ENCODE assay signal across 11 cellular contexts in genomic region chr4:39933689-39934590, GRCh38. TPM values are rescaled to one million over a fixed set of nuclear protein-coding genes. Genes with fewer than 3 reads are reported as not detected.
DNase-seq lines count a peak whose midpoint lies in the region; ATAC-seq lines count a peak whose summit lies in the region.
"Had no signal": no experiment of that assay in that cellular context is flagged by ENCODE, and none has a peak within 500 bp of the region (broad histone marks: within the 10 kb centered on the region; RNA-seq: fewer than 3 reads in every experiment).

No MANE protein-coding gene starts in this region.

- CTCF ChIA-PET in activated CD8-positive, alpha-beta memory T cell treated with anti-CD3 and anti-CD28 coated beads, Interleukin-2, amount 10 ng/mL, durations not matched to agents 7 days and 5 days (lab: Charles Lee): interaction anchor here (1.0 to 1.4 kb wide), 4 partner anchors 12 to 44 kb away, joined by 3 to 4 read pairs (median 4); partner anchors contain the start of gene PDS5A
- CTCF ChIA-PET in activated CD4-positive, alpha-beta memory T cell treated with anti-CD3 and anti-CD28 coated beads, Interleukin-2, amount 10 ng/mL, durations not matched to agents 7 days and 5 days (lab: Charles Lee): interaction anchor here (0.6 kb wide), 1 partner anchor 927 kb away, joined by 4 read pairs; no protein-coding TSS in a partner anchor

- H3K36me3 Mint-ChIP-seq in activated CD8-positive, alpha-beta memory T cell treated with anti-CD3 and anti-CD28 coated beads, Interleukin-2, amount 10 ng/mL, durations not matched to agents 7 days and 5 days: peaks cover 28% of the 10 kb centered on the region
- H3K36me3 Mint-ChIP-seq in activated CD4-positive, alpha-beta memory T cell treated with anti-CD3 and anti-CD28 coated beads, Interleukin-2, amount 10 ng/mL, durations not matched to agents 7 days and 5 days (ENCODE audit: low read depth): peaks cover 28% of the 10 kb centered on the region
- peaks cover 17% of the 10 kb centered on the region for H3K36me3 Mint-ChIP-seq in stimulated activated effector memory CD8-positive, alpha-beta T cell treated with anti-CD3 and anti-CD28 coated beads, Interleukin-12 subunit alpha, Interleukin-12 subunit beta, amount 100 ng/mL, for 72 hours

- intact Hi-C loops in left cardiac atrium (cut with DNase I): no loop called here
- intact Hi-C loops in left colon (cut with DNase I, micrococcal nuclease): no loop called here

- H3K4me3 Mint-ChIP-seq in activated CD8-positive, alpha-beta memory T cell treated with anti-CD3 and anti-CD28 coated beads, Interleukin-2, amount 10 ng/mL, durations not matched to agents 7 days and 5 days: peak overlapping the region; percentile 64
- H3K4me3 Mint-ChIP-seq in activated CD4-positive, alpha-beta memory T cell treated with anti-CD3 and anti-CD28 coated beads, Interleukin-2, amount 10 ng/mL, durations not matched to agents 7 days and 5 days: peak overlapping the region; percentile 53
- peak overlapping the region; percentile 52 for H3K4me3 Mint-ChIP-seq in stimulated activated effector memory CD8-positive, alpha-beta T cell treated with anti-CD3 and anti-CD28 coated beads, Interleukin-12 subunit alpha, Interleukin-12 subunit beta, amount 100 ng/mL, for 72 hours

- POLR2A ChIA-PET in activated CD4-positive, alpha-beta memory T cell treated with anti-CD3 and anti-CD28 coated beads, Interleukin-2, amount 10 ng/mL, durations not matched to agents 7 days and 5 days (lab: Charles Lee): interaction anchor here (0.9 to 1.4 kb wide), 2 partner anchors 31 to 40 kb away, joined by 3 to 4 read pairs; no protein-coding TSS in a partner anchor

- peak overlapping the region; percentile 86 for H3K27ac Mint-ChIP-seq in activated CD8-positive, alpha-beta memory T cell treated with anti-CD3 and anti-CD28 coated beads, Interleukin-2, amount 10 ng/mL, durations not matched to agents 7 days and 5 days
- H3K27ac Mint-ChIP-seq in activated CD4-positive, alpha-beta memory T cell treated with anti-CD3 and anti-CD28 coated beads, Interleukin-2, amount 10 ng/mL, durations not matched to agents 7 days and 5 days: peak overlapping the region; percentile 76
- peak overlapping the region; percentile 77 for H3K27ac Mint-ChIP-seq in stimulated activated effector memory CD8-positive, alpha-beta T cell treated with anti-CD3 and anti-CD28 coated beads, Interleukin-12 subunit alpha, Interleukin-12 subunit beta, amount 100 ng/mL, for 72 hours

- no peak for DNase-seq in activated CD8-positive, alpha-beta memory T cell treated with anti-CD3 and anti-CD28 coated beads, Interleukin-2, amount 10 ng/mL, durations not matched to agents 7 days and 5 days
- DNase-seq in activated CD8-positive, alpha-beta memory T cell treated with anti-CD3 and anti-CD28 coated beads, Interleukin-2, amount 50 U/mL, for 4 hours: no peak
- no peak for DNase-seq in activated CD4-positive, alpha-beta memory T cell treated with anti-CD3 and anti-CD28 coated beads, Interleukin-2, amount 10 ng/mL, durations not matched to agents 7 days and 5 days
- DNase-seq in left cardiac atrium (no peak), left colon (no peak), NCI-H2227 treated with DMSO at 0.1 percent for 48 hours (lab: John Stamatoyannopoulos, UW) (no peak), pons (ENCODE audit: low spot score) (no peak)
- peak in 1 of 2 donors; percentile 38 for DNase-seq in stimulated activated effector memory CD8-positive, alpha-beta T cell treated with anti-CD3 and anti-CD28 coated beads, Interleukin-12 subunit alpha, Interleukin-12 subunit beta, amount 100 ng/mL, for 72 hours (ENCODE audit: low spot score in 2 of 2)
- DNase-seq: activated CD8-positive, alpha-beta memory T cell treated with anti-CD3 and anti-CD28 coated beads, Interleukin-2, amount 50 U/mL, for 48 hours; BE2C; NCI-H510A had no signal

- no peaks in the 10 kb centered on the region for H3K27me3 Mint-ChIP-seq in activated CD8-positive, alpha-beta memory T cell treated with anti-CD3 and anti-CD28 coated beads, Interleukin-2, amount 10 ng/mL, durations not matched to agents 7 days and 5 days
- no peaks in the 10 kb centered on the region for H3K27me3 Mint-ChIP-seq in activated CD4-positive, alpha-beta memory T cell treated with anti-CD3 and anti-CD28 coated beads, Interleukin-2, amount 10 ng/mL, durations not matched to agents 7 days and 5 days

- H3K9me3 Mint-ChIP-seq in activated CD8-positive, alpha-beta memory T cell treated with anti-CD3 and anti-CD28 coated beads, Interleukin-2, amount 10 ng/mL, durations not matched to agents 7 days and 5 days (ENCODE audit: low read depth): no peaks in the 10 kb centered on the region
- no peaks in the 10 kb centered on the region for H3K9me3 Mint-ChIP-seq in activated CD4-positive, alpha-beta memory T cell treated with anti-CD3 and anti-CD28 coated beads, Interleukin-2, amount 10 ng/mL, durations not matched to agents 7 days and 5 days
- H3K9me3 Mint-ChIP-seq in stimulated activated effector memory CD8-positive, alpha-beta T cell treated with anti-CD3 and anti-CD28 coated beads, Interleukin-12 subunit alpha, Interleukin-12 subunit beta, amount 100 ng/mL, for 72 hours: no peaks in the 10 kb centered on the region

- H3K4me1 Mint-ChIP-seq in activated CD8-positive, alpha-beta memory T cell treated with anti-CD3 and anti-CD28 coated beads, Interleukin-2, amount 10 ng/mL, durations not matched to agents 7 days and 5 days: peaks cover 65% of the 10 kb centered on the region
- peaks cover 60% of the 10 kb centered on the region for H3K4me1 Mint-ChIP-seq in activated CD4-positive, alpha-beta memory T cell treated with anti-CD3 and anti-CD28 coated beads, Interleukin-2, amount 10 ng/mL, durations not matched to agents 7 days and 5 days
- peaks cover 63% of the 10 kb centered on the region for H3K4me1 Mint-ChIP-seq in stimulated activated effector memory CD8-positive, alpha-beta T cell treated with anti-CD3 and anti-CD28 coated beads, Interleukin-12 subunit alpha, Interleukin-12 subunit beta, amount 100 ng/mL, for 72 hours

- no peak for ATAC-seq in activated CD8-positive, alpha-beta memory T cell treated with anti-CD3 and anti-CD28 coated beads, Interleukin-2, amount 10 ng/mL, durations not matched to agents 7 days and 5 days
- ATAC-seq in left cardiac atrium (peak; percentile 50 to 53), left colon (no peak)
- ATAC-seq in stimulated activated effector memory CD8-positive, alpha-beta T cell treated with anti-CD3 and anti-CD28 coated beads, Interleukin-12 subunit alpha, Interleukin-12 subunit beta, amount 100 ng/mL, for 72 hours: peak; percentile 20

RNA-seq across cellular contexts. Expression of gene PDS5A, which starts 43.8 kb away (rescaled TPM):
- total RNA-seq in activated CD8-positive, alpha-beta memory T cell treated with anti-CD3 and anti-CD28 coated beads, Interleukin-2, amount 10 ng/mL, durations not matched to agents 7 days and 5 days: 100 to 1,000 TPM; 115 to 116 TPM
- 10 to 100 TPM; 97.8 to 99.6 TPM for total RNA-seq in activated CD4-positive, alpha-beta memory T cell treated with anti-CD3 and anti-CD28 coated beads, Interleukin-2, amount 10 ng/mL, durations not matched to agents 7 days and 5 days
- 10 to 100 TPM; 35.3 to 40.3 TPM for total RNA-seq in left cardiac atrium
- 10 to 100 TPM; 56.3 to 59.8 TPM for total RNA-seq in left colon

Comparison
In these comparisons a context has a peak if more than half of its experiments do, and no peak if none do; other contexts are left out.
1. ATAC-seq: peak in left cardiac atrium (2 of 2) and stimulated activated effector memory CD8-positive, alpha-beta T cell treated with anti-CD3 and anti-CD28 coated beads, Interleukin-12 subunit alpha, Interleukin-12 subunit beta, amount 100 ng/mL, for 72 hours (single experiment); none in activated CD8-positive, alpha-beta memory T cell treated with anti-CD3 and anti-CD28 coated beads, Interleukin-2, amount 10 ng/mL, durations not matched to agents 7 days and 5 days (single experiment) and left colon (single experiment).
2. Peak in every context shown above with its lines, with median percentiles within 50 percentile points of each other: H3K27ac Mint-ChIP-seq and H3K4me3 Mint-ChIP-seq.